In the genomic region with DNA sequence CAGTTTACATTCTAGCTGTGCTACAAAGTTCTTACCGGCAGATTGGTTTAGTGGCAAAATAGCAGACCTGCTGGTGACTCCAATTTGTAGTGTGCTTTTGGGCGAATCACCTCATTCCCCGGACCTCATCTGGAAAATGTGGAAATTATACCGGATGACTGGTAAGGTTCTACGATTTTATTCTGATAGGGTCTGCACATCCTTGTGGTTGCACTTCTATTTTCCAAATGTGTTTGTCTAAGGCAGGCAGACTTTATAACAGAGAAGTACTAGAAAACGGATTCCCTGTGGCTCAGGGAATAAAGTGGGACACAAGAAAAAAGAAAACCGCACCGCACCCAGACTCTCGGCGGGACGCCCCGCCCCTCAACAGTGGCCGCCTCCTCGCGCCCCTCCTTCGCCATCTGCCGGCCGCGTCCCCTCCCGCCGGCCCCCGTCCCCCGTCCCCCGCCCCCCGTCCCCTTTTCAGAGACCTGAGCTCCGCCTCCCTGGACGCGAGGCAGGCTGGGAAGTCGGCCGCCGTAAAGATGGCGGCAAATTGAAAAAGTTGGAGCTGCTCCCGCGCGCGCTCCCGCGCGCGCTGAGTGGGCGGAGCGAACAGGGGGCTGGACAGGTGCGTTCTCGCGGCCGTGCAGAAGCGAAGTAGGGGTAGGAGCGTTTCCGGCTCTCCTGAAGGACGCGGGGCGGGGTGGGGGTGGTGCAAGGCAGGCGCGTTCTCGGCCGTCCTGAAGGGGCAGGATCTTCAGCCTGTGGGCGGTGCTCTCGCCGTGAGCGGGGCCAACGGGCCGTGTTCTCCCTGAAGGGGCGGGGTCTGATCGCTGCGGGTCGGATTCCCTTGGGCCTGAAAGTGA, we compare ENCODE assay signal across 8 cellular contexts. TPM values are rescaled to one million over a fixed set of nuclear protein-coding genes. Genes with fewer than 3 reads are reported as not detected.
DNase-seq lines count a peak whose midpoint lies in the region; ATAC-seq, FAIRE-seq and TF ChIP-seq lines count a peak whose summit lies in the region.

No MANE protein-coding gene starts in this region.

- H3K4me3 ChIP-seq in adrenal gland (peak overlapping the region in 2 of 4 donors; percentile 39 to 82), heart left ventricle (peak overlapping the region; percentile 28 to 85 (median 72))

- H3K27me3 ChIP-seq in adrenal gland (no peaks in the 10 kb centered on the region), heart left ventricle (no peaks in the 10 kb centered on the region)

- no peak for TF ChIP-seq POLR2A in GM12891 (IDR thresholded peaks at IDR 0.05; ENCODE audit: low read depth, low read length)
- TF ChIP-seq POLR2A in adrenal gland (IDR thresholded peaks at IDR 0.05), result peak; percentile 43 to 73
- peak in 1 of 2 donors; percentile 54 for TF ChIP-seq POLR2A in heart left ventricle (IDR thresholded peaks at IDR 0.05)

- peak in 4 of 6 experiments; percentile 6 to 19 (median 13) for TF ChIP-seq CTCF in adrenal gland (IDR thresholded peaks at IDR 0.05)
- TF ChIP-seq CTCF in heart left ventricle (IDR thresholded peaks at IDR 0.05), result peak in 7 of 12 donors; percentile 4 to 30 (median 11)
- TF ChIP-seq CTCF in type B pancreatic cell (conservative IDR thresholded peaks at IDR 0.05), result no peak

- intact Hi-C loops in adrenal gland (cut with DNase I), result no loop called here
- intact Hi-C loops in heart left ventricle (cut with DNase I), result loop anchor here in 6 of 10 donors (1.0 to 5.0 kb wide), 6 partner anchors 13 to 113 kb away; a partner anchor contains a TSS

- H3K4me3 Mint-ChIP-seq in type B pancreatic cell, result peak overlapping the region; percentile 95

- H3K36me3 Mint-ChIP-seq in type B pancreatic cell, result peaks cover 3% of the 10 kb centered on the region

- no peaks in the 10 kb centered on the region for H3K9me3 Mint-ChIP-seq in type B pancreatic cell

- peak overlapping the region in 4 of 5 donors; percentile 82 to 100 (median 90) for H3K27ac ChIP-seq in adrenal gland
- peak overlapping the region; percentile 47 to 95 (median 88) for H3K27ac ChIP-seq in heart left ventricle

- ATAC-seq in HG02798 (IDR thresholded peaks at IDR 0.05; ENCODE audit: poor library complexity, unreplicated experiment) (peak; percentile 82), heart left ventricle (peak; percentile 94 to 98 (median 96))

- H3K27me3 Mint-ChIP-seq in type B pancreatic cell, result no peaks in the 10 kb centered on the region

- H3K27ac Mint-ChIP-seq in type B pancreatic cell, result peak overlapping the region; percentile 96

- no peaks in the 10 kb centered on the region for H3K9me3 ChIP-seq in adrenal gland (replicated peaks in 1 of 3)
- no peaks in the 10 kb centered on the region for H3K9me3 ChIP-seq in heart left ventricle

- DNase-seq in GM12891 (ENCODE audit: insufficient read length, low spot score) (peak; percentile 81), NCI-H1436 (lab: John Stamatoyannopoulos, UW) (peak; percentile 99), SW480 (ENCODE audit: low spot score) (peak; percentile 100), adrenal gland (peak; percentile 100), heart left ventricle (peak; percentile 99 to 100 (median 100)), pons (ENCODE audit: low spot score) (peak; percentile 99), type B pancreatic cell (ENCODE audit: extremely low spot score, unreplicated experiment) (peak; percentile 100)

- peak; percentile 85 for FAIRE-seq in GM12891 (lab: Jason Lieb, UNC)

- H3K4me1 Mint-ChIP-seq in type B pancreatic cell (ENCODE audit: unreplicated experiment), result peaks cover 14% of the 10 kb centered on the region

- 0 to 1% (median 1%) methylated on average over 28 to 66 of the region's 66 CpGs for WGBS in adrenal gland, 4 donors
- WGBS in heart left ventricle, 4 donors, result 0 to 1% (median 1%) methylated on average over 30 to 66 of the region's 66 CpGs

- H3K4me1 ChIP-seq in adrenal gland (replicated peaks in 1 of 2), result peaks cover 15 to 22% of the 10 kb centered on the region in 2 donors
- H3K4me1 ChIP-seq in heart left ventricle, result peaks cover 0 to 43% (median 13%) of the 10 kb centered on the region in 12 donors

- H3K36me3 ChIP-seq in adrenal gland (replicated peaks in 1 of 2), result no peaks in the 10 kb centered on the region
- peaks cover 0 to 5% (median 0%) of the 10 kb centered on the region in 9 donors for H3K36me3 ChIP-seq in heart left ventricle

TF ChIP-seq in GM12891, 5 proteins besides CTCF, POLR2A, EP300 and RAD21:
- TF ChIP-seq POU2F2 (IDR thresholded peaks at IDR 0.05; ENCODE audit: low read depth, low read length) (no peak), PAX5 (IDR thresholded peaks at IDR 0.05; ENCODE audit: insufficient read depth, low read length, severe bottlenecking) (peak; percentile 33), SPI1 (IDR thresholded peaks at IDR 0.05; ENCODE audit: low read depth, low read length) (no peak), POLR2AphosphoS5 (IDR thresholded peaks at IDR 0.05; ENCODE audit: low read depth, low read length) (no peak), TAF1 (IDR thresholded peaks at IDR 0.05; ENCODE audit: low read depth, low read length) (peak; percentile 52; the same call in 1 of the 2 replicates)

RNA-seq across cellular contexts. Expression of a gene that starts 0.5 kb away (rescaled TPM):
- 64.9 TPM for polyA plus RNA-seq in GM12891 (2012; ENCODE audit: low read depth, missing spikeins)
- 10 to 100 TPM; 36.1 to 84.5 (median 50.7) TPM for total RNA-seq in adrenal gland
- polyA plus RNA-seq in adrenal gland, result 10 to 100 TPM; 42.2 to 81.6 (median 72.1) TPM
- total RNA-seq in heart left ventricle, result 10 to 100 TPM; 24.7 to 53.1 (median 27.8) TPM
- 10 to 100 TPM; 36.0 to 68.2 TPM for polyA plus RNA-seq in heart left ventricle
- total RNA-seq in type B pancreatic cell (ENCODE audit: low replicate concordance), result 29.8 and 33.8 TPM in 2 replicates

RNA-seq across cellular contexts. Expression of a gene that starts 20.7 kb away (rescaled TPM):
- polyA plus RNA-seq in GM12891 (2012; ENCODE audit: low read depth, missing spikeins), result 203 TPM
- 1 to 10 TPM in 7 of 8 donors, under 1 TPM in 1; 0.06 to 8.1 (median 4.2) TPM for total RNA-seq in adrenal gland
- polyA plus RNA-seq in adrenal gland, result 10 to 100 TPM in 1 of 3 donors, 1 to 10 TPM in 2; 1.0 to 12.8 (median 4.0) TPM
- total RNA-seq in heart left ventricle, result 10 to 100 TPM in 1 of 9 donors, 1 to 10 TPM in 3, under 1 TPM in 5; 0.13 to 19.0 (median 0.79) TPM
- polyA plus RNA-seq in heart left ventricle, result 1 to 10 TPM in 1 of 2 donors, under 1 TPM in 1; 0.65 to 1.4 TPM
- 0.52 and 0.53 TPM in 2 replicates for total RNA-seq in type B pancreatic cell (ENCODE audit: low replicate concordance)

Comparison
In these comparisons a context has a peak if more than half of its experiments do, and no peak if none do; other contexts are left out.
1. intact Hi-C loops: an anchor here in heart left ventricle (1.0 to 5.0 kb wide); none called in adrenal gland.